In the genomic region with DNA sequence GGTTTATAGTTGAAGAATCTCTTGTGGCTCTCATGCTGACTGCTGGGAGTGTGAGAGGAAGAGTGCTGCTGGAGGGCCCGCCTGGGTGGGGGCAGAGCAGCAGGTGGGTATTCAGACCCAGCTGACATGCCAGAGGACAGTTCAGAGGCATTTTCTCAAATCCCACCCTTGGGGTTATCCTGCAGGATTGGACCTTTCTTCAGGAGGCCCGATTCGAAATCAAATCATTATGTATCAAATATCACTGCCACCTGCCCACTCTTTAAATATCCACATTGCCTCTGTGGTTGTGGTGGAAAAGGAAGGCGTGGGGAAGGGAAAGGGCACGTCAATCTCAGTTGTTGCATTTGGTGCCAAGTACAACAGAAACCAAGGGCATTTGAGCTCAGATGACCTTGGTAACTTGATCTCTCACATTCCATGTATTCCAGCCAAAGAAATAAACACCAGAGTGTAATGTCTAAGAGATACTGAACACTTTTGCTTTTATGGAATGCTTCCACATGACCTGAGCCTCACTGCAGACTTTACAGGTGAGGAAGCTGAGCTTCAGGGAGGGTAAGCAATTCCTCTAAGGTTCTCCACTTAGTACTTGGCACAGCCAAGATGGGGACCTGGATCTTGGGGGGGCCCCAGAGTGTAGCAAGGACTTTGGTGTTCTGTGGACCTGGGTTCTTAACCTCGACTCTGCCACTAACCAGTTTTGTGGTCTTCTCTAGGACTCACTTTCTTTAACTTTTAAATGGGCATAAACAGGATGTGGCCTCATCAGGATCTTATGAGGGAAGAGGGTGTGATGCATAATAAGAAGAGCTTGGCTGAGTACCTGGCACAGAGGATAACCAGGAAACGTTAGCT, we compare ENCODE assay signal across 10 cellular contexts.
DNase-seq lines count a peak whose midpoint lies in the region; ATAC-seq and TF ChIP-seq lines count a peak whose summit lies in the region.
"Had no signal": no experiment of that assay in that cellular context is flagged by ENCODE, and none has a peak within 500 bp of the region (broad histone marks: within the 10 kb centered on the region; RNA-seq: fewer than 3 reads in every experiment).

No MANE protein-coding gene starts in this region.

- no peaks in the 10 kb centered on the region for H3K27me3 Mint-ChIP-seq in effector memory CD8-positive, alpha-beta T cell
- H3K27me3 Mint-ChIP-seq in naive thymus-derived CD8-positive, alpha-beta T cell, result no peaks in the 10 kb centered on the region

- H3K27ac Mint-ChIP-seq in effector memory CD8-positive, alpha-beta T cell, result peak overlapping the region; percentile 56 to 96
- peak overlapping the region; percentile 8 to 90 (median 58) for H3K27ac Mint-ChIP-seq in naive thymus-derived CD8-positive, alpha-beta T cell

- H3K4me3 Mint-ChIP-seq in effector memory CD8-positive, alpha-beta T cell, result peak overlapping the region; percentile 40 to 76
- peak overlapping the region; percentile 27 to 82 (median 63) for H3K4me3 Mint-ChIP-seq in naive thymus-derived CD8-positive, alpha-beta T cell

- TF ChIP-seq CTCF in C4-2B (conservative IDR thresholded peaks at IDR 0.05), result no peak

- H3K9me3 Mint-ChIP-seq in effector memory CD8-positive, alpha-beta T cell, result no peaks in the 10 kb centered on the region
- no peaks in the 10 kb centered on the region for H3K9me3 Mint-ChIP-seq in naive thymus-derived CD8-positive, alpha-beta T cell

- peak; percentile 24 for ATAC-seq in effector memory CD8-positive, alpha-beta T cell (replicated peaks)
- no peak for ATAC-seq in naive thymus-derived CD8-positive, alpha-beta T cell
- ATAC-seq in HG03439 (IDR thresholded peaks at IDR 0.05; ENCODE audit: unreplicated experiment) (no peak), GM21576 (IDR thresholded peaks at IDR 0.05; ENCODE audit: unreplicated experiment) (no peak)

- H3K36me3 Mint-ChIP-seq in effector memory CD8-positive, alpha-beta T cell (ENCODE audit: insufficient read depth), result peaks cover 3% of the 10 kb centered on the region
- H3K36me3 Mint-ChIP-seq in naive thymus-derived CD8-positive, alpha-beta T cell, result peaks cover 0 to 10% (median 9%) of the 10 kb centered on the region in 3 donors

- H3K4me1 Mint-ChIP-seq in effector memory CD8-positive, alpha-beta T cell (ENCODE audit: low read depth in 2 of 2), result peaks cover 30 to 33% of the 10 kb centered on the region in 2 donors
- peaks cover 21 to 38% (median 37%) of the 10 kb centered on the region in 4 donors for H3K4me1 Mint-ChIP-seq in naive thymus-derived CD8-positive, alpha-beta T cell

- H3K27ac ChIP-seq in C4-2B, result peak overlapping the region; percentile 70

- POLR2A ChIA-PET in naive thymus-derived CD8-positive, alpha-beta T cell (lab: Charles Lee), result no interaction called here

- DNase-seq in NCI-H2029 treated with DMSO at 0.1 percent for 48 hours (lab: John Stamatoyannopoulos, UW) (peak; percentile 91), DMS79 (lab: John Stamatoyannopoulos, UW) (no peak), COLO829 (ENCODE audit: low spot score) (no peak)
- DNase-seq in effector memory CD8-positive, alpha-beta T cell, result no peak
- DNase-seq in naive thymus-derived CD8-positive, alpha-beta T cell, result no peak
- DNase-seq: activated T-cell treated with anti-CD3 and anti-CD28 coated beads for 4 hours, GDM1 had no signal
